In the genomic region with DNA sequence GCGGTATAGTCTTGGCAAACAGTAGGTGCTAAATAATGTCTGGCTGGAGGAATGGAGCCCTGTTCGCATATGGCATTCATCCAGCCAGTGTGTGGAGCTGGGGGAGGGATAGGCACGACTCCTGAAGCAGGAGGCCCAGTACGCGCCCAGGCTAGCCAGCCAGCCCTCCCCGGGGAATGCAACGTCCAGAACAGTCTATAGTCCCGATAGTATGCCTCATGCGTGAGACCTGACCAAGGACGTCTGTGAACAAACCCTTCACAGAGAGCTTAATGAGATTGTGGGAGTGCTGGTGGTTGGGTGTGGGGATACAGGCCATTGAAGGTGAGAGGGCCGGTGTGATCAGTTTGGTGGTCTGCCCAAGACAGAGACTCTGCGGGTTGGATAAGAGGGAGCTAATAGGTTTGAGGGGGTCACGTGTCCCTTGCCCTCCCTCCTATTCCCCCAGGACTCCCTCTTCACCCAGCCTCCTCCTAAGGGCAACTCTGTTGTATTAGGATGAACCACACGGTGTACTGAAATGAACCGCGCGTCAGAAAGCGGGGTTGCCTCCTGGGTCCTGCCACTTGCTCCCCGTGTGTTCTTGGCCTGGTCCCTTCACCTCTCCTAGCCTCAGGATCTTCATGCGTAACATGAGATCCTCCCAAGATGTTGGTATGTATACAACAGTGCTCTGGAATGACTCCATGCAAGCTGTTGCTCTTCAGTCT, we compare ENCODE assay signal across 11 cellular contexts. TPM values are rescaled to one million over a fixed set of nuclear protein-coding genes. Genes with fewer than 3 reads are reported as not detected.
DNase-seq lines count a peak whose midpoint lies in the region; ATAC-seq lines count a peak whose summit lies in the region.
"Had no signal": no experiment of that assay in that cellular context is flagged by ENCODE, and none has a peak within 500 bp of the region (broad histone marks: within the 10 kb centered on the region; RNA-seq: fewer than 3 reads in every experiment).

No MANE protein-coding gene starts in this region.

- peaks cover 79% of the 10 kb centered on the region for H3K27me3 Mint-ChIP-seq in activated T-cell treated with anti-CD3 and anti-CD28 coated beads, Interleukin-2, amount 50 U/mL, for 72 hours (ENCODE audit: low read depth)
- H3K27me3 Mint-ChIP-seq in T-cell (peaks cover 59 to 79% of the 10 kb centered on the region in 2 donors), memory B cell (peaks cover 38% of the 10 kb centered on the region)
- H3K27me3 Mint-ChIP-seq in stimulated activated naive B cell treated with anti-CD40 and anti-IgM and Interleukin-4, amounts not matched to agents 10 μg/mL and 1 μg/mL and 100 μg/mL, for 72 hours, result peaks cover 77 to 83% of the 10 kb centered on the region in 2 donors

- no peak overlapping the region for H3K27ac ChIP-seq in SJCRH30
- H3K27ac ChIP-seq: left ventricle myocardium inferior, tibial artery had no signal

- no peak overlapping the region for H3K4me3 ChIP-seq in SJCRH30

- H3K4me1 Mint-ChIP-seq in activated T-cell treated with anti-CD3 and anti-CD28 coated beads, Interleukin-2, amount 50 U/mL, for 72 hours (ENCODE audit: low read depth), result no peaks in the 10 kb centered on the region
- H3K4me1 Mint-ChIP-seq in T-cell (peaks cover 0 to 6% (median 0%) of the 10 kb centered on the region in 3 donors), memory B cell (peaks cover 5% of the 10 kb centered on the region)
- peaks cover 2 to 9% of the 10 kb centered on the region in 2 donors for H3K4me1 Mint-ChIP-seq in stimulated activated naive B cell treated with anti-CD40 and anti-IgM and Interleukin-4, amounts not matched to agents 10 μg/mL and 1 μg/mL and 100 μg/mL, for 72 hours

- no peaks in the 10 kb centered on the region for H3K36me3 Mint-ChIP-seq in activated T-cell treated with anti-CD3 and anti-CD28 coated beads, Interleukin-2, amount 50 U/mL, for 72 hours (ENCODE audit: insufficient read depth in 2 of 2)
- H3K36me3 Mint-ChIP-seq in T-cell (no peaks in the 10 kb centered on the region), memory B cell (no peaks in the 10 kb centered on the region)
- H3K36me3 Mint-ChIP-seq in stimulated activated naive B cell treated with anti-CD40 and anti-IgM and Interleukin-4, amounts not matched to agents 10 μg/mL and 1 μg/mL and 100 μg/mL, for 72 hours, result no peaks in the 10 kb centered on the region
- H3K36me3 Mint-ChIP-seq: IgD-negative memory B cell had no signal

- POLR2A ChIA-PET in T-cell (lab: Charles Lee), result no interaction called here

- no peak for DNase-seq in activated T-cell treated with anti-CD3 and anti-CD28 coated beads, Interleukin-2, amount 50 U/mL, for 72 hours
- no peak for DNase-seq in activated T-cell treated with anti-CD3 and anti-CD28 coated beads, Interleukin-2, amount 50 U/mL, for 48 hours
- DNase-seq in T-cell (no peak), memory B cell (ENCODE audit: low spot score in 2 of 2) (no peak), SJCRH30 (no peak), NCI-H1694 (lab: John Stamatoyannopoulos, UW) (no peak)
- DNase-seq in stimulated activated naive B cell treated with anti-CD40 and anti-IgM and Interleukin-4, amounts not matched to agents 10 μg/mL and 1 μg/mL and 100 μg/mL, for 72 hours, result no peak

- no peaks in the 10 kb centered on the region for H3K36me3 ChIP-seq in SJCRH30
- H3K36me3 ChIP-seq: left ventricle myocardium inferior, tibial artery had no signal

- no peaks in the 10 kb centered on the region for H3K9me3 Mint-ChIP-seq in activated T-cell treated with anti-CD3 and anti-CD28 coated beads, Interleukin-2, amount 50 U/mL, for 72 hours
- H3K9me3 Mint-ChIP-seq in T-cell (no peaks in the 10 kb centered on the region), memory B cell (no peaks in the 10 kb centered on the region)
- H3K9me3 Mint-ChIP-seq in stimulated activated naive B cell treated with anti-CD40 and anti-IgM and Interleukin-4, amounts not matched to agents 10 μg/mL and 1 μg/mL and 100 μg/mL, for 72 hours, result no peaks in the 10 kb centered on the region
- H3K9me3 Mint-ChIP-seq: IgD-negative memory B cell had no signal

- no peak overlapping the region for H3K27ac Mint-ChIP-seq in activated T-cell treated with anti-CD3 and anti-CD28 coated beads, Interleukin-2, amount 50 U/mL, for 72 hours
- H3K27ac Mint-ChIP-seq in T-cell, result peak overlapping the region in 1 of 2 donors; percentile 63
- no peak overlapping the region for H3K27ac Mint-ChIP-seq in memory B cell
- no peak overlapping the region for H3K27ac Mint-ChIP-seq in stimulated activated naive B cell treated with anti-CD40 and anti-IgM and Interleukin-4, amounts not matched to agents 10 μg/mL and 1 μg/mL and 100 μg/mL, for 72 hours
- H3K27ac Mint-ChIP-seq: IgD-negative memory B cell had no signal

- H3K9me3 ChIP-seq in SJCRH30 (replicated peaks), result no peaks in the 10 kb centered on the region
- H3K9me3 ChIP-seq: left ventricle myocardium inferior, tibial artery had no signal

- peak; percentile 9 to 11 for ATAC-seq in activated T-cell treated with anti-CD3 and anti-CD28 coated beads, Interleukin-2, amount 50 U/mL, for 72 hours (replicated peaks in 1 of 2)
- ATAC-seq in T-cell (replicated peaks in 1 of 4) (no peak), memory B cell (ENCODE audit: low read depth) (peak; percentile 3), GM18870 (IDR thresholded peaks at IDR 0.05; ENCODE audit: unreplicated experiment) (no peak)
- peak; percentile 2 to 5 for ATAC-seq in stimulated activated naive B cell treated with anti-CD40 and anti-IgM and Interleukin-4, amounts not matched to agents 10 μg/mL and 1 μg/mL and 100 μg/mL, for 72 hours (replicated peaks)

- CTCF ChIA-PET in T-cell (lab: Charles Lee), result interaction anchor here in 1 of 2 donors (1.1 to 1.3 kb wide), 2 partner anchors 174 to 684 kb away, joined by 3 to 4 read pairs; no protein-coding TSS in a partner anchor

- peak overlapping the region in 1 of 2 donors; percentile 6 for H3K4me3 Mint-ChIP-seq in activated T-cell treated with anti-CD3 and anti-CD28 coated beads, Interleukin-2, amount 50 U/mL, for 72 hours
- H3K4me3 Mint-ChIP-seq in T-cell, result peak overlapping the region in 2 of 3 donors; percentile 57 to 59
- H3K4me3 Mint-ChIP-seq in memory B cell, result no peak overlapping the region
- H3K4me3 Mint-ChIP-seq in stimulated activated naive B cell treated with anti-CD40 and anti-IgM and Interleukin-4, amounts not matched to agents 10 μg/mL and 1 μg/mL and 100 μg/mL, for 72 hours, result no peak overlapping the region

- no peaks in the 10 kb centered on the region for H3K27me3 ChIP-seq in SJCRH30

- no peaks in the 10 kb centered on the region for H3K4me1 ChIP-seq in SJCRH30
- H3K4me1 ChIP-seq: left ventricle myocardium inferior had no signal

RNA-seq across cellular contexts. Expression of gene GRIK4, which starts 1.0 kb away (rescaled TPM):
- under 1 TPM in 1 of 2 donors, not detected in 1; 0.12 TPM for total RNA-seq in activated T-cell treated with anti-CD3 and anti-CD28 coated beads, Interleukin-2, amount 50 U/mL, for 72 hours
- under 1 TPM in 1 of 5 donors, not detected in 4; 0.09 TPM for total RNA-seq in T-cell
- total RNA-seq in SJCRH30 (2014; rRNA removed; shearing (Covaris generic)), result not detected in 2 replicates

Comparison
In these comparisons a context has a peak if more than half of its experiments do, and no peak if none do; other contexts are left out.
1. ATAC-seq: peak in activated T-cell treated with anti-CD3 and anti-CD28 coated beads, Interleukin-2, amount 50 U/mL, for 72 hours (2 of 2), memory B cell (single experiment) and stimulated activated naive B cell treated with anti-CD40 and anti-IgM and Interleukin-4, amounts not matched to agents 10 μg/mL and 1 μg/mL and 100 μg/mL, for 72 hours (2 of 2); none in T-cell (0 of 4) and GM18870 (single experiment).
2. H3K4me3 Mint-ChIP-seq: peak in T-cell (2 of 3); none in memory B cell (single experiment) and stimulated activated naive B cell treated with anti-CD40 and anti-IgM and Interleukin-4, amounts not matched to agents 10 μg/mL and 1 μg/mL and 100 μg/mL, for 72 hours (0 of 2).